26 cellular contexts compared by ENCODE assay signal in genomic region chr18:31429623-31430022, GRCh38. TPM values are rescaled to one million over a fixed set of nuclear protein-coding genes. Genes with fewer than 3 reads are reported as not detected.
DNase-seq lines count a peak whose midpoint lies in the region; ATAC-seq, FAIRE-seq and TF ChIP-seq lines count a peak whose summit lies in the region.
"Had no signal": no experiment of that assay in that cellular context is flagged by ENCODE, and none has a peak within 500 bp of the region (broad histone marks: within the 10 kb centered on the region; RNA-seq: fewer than 3 reads in every experiment).

No MANE protein-coding gene starts in this region.

- dilution Hi-C loops in keratinocyte (cut with MboI; ENCODE audit: extremely low pct_ligation_motif_present, low sequenced_read_pairs): no loop called here

- H3K9me3 ChIP-seq in keratinocyte (ENCODE audit: control insufficient read depth, low read depth, low read length): no peaks in the 10 kb centered on the region
- H3K9me3 ChIP-seq: HAP-1, sigmoid colon, testis had no signal

- H3K4me1 ChIP-seq in keratinocyte (ENCODE audit: control insufficient read depth, extremely low read depth, insufficient read depth, low read length): peaks cover 55% of the 10 kb centered on the region
- H3K4me1 ChIP-seq: HAP-1, sigmoid colon, testis had no signal

- no peaks in the 10 kb centered on the region for H3K9me1 ChIP-seq in keratinocyte (ENCODE audit: control insufficient read depth, extremely low read depth, insufficient read depth, low read length)

- H3K4me3 ChIP-seq in bronchial epithelial cell (ENCODE audit: low read depth, low read length) (no peak overlapping the region), keratinocyte (ENCODE audit: control insufficient read depth in 2 of 3, extremely low read depth in 1 of 3, insufficient read depth in 2 of 3, low read depth in 1 of 3, low read length in 3 of 3) (peak overlapping the region in 2 of 3 experiments; percentile 11 to 25)
- H3K4me3 ChIP-seq: GM12878, HAP-1, sigmoid colon, testis had no signal

- FAIRE-seq in bronchial epithelial cell (lab: Jason Lieb, UNC) (no peak), keratinocyte (lab: Jason Lieb, UNC) (peak; percentile 95)
- FAIRE-seq: endothelial cell of umbilical vein, GM12878, GM19239 had no signal

- no peaks in the 10 kb centered on the region for H4K20me1 ChIP-seq in keratinocyte (ENCODE audit: control insufficient read depth, extremely low read depth, insufficient read depth, low read length)

- H3K27me3 ChIP-seq in bronchial epithelial cell (ENCODE audit: control insufficient read depth, insufficient read depth, low read length) (no peaks in the 10 kb centered on the region), keratinocyte (ENCODE audit: control insufficient read depth, extremely low read depth, insufficient read depth, low read length) (no peaks in the 10 kb centered on the region)
- H3K27me3 ChIP-seq: sigmoid colon, testis had no signal

- peak overlapping the region; percentile 79 for H3K27ac ChIP-seq in keratinocyte (ENCODE audit: control insufficient read depth, insufficient read depth, low read length)
- H3K27ac ChIP-seq: C4-2B, sigmoid colon, testis, VCaP had no signal

- H3K4me2 ChIP-seq in keratinocyte (ENCODE audit: control insufficient read depth, extremely low read depth, insufficient read depth, low read depth, low read length): peak overlapping the region; percentile 73

- no peak for TF ChIP-seq CTCF in bronchial epithelial cell (IDR thresholded peaks at IDR 0.05; ENCODE audit: insufficient read depth, low read length, severe bottlenecking)
- TF ChIP-seq CTCF in keratinocyte (optimal IDR thresholded peaks at IDR 0.05 in 1 of 3, IDR thresholded peaks at IDR 0.05 in 1 of 3, conservative IDR thresholded peaks at IDR 0.05 in 1 of 3; ENCODE audit: extremely low read depth in 1 of 3, insufficient read depth in 2 of 3, low read length in 3 of 3): no peak

- DNase-seq in COLO829 (ENCODE audit: low spot score): peak; percentile 13
- peak; percentile 14 for DNase-seq in HT-29 (ENCODE audit: low spot score)
- DNase-seq in bronchial epithelial cell (ENCODE audit: low read depth): peak; percentile 83
- no peak for DNase-seq in keratinocyte (ENCODE audit: low read depth, low spot score)
- no peak for DNase-seq in NCI-H1417 (lab: John Stamatoyannopoulos, UW)
- no peak for DNase-seq in stimulated activated CD4-positive, alpha-beta T cell treated with anti-CD3 and anti-CD28 coated beads, Interleukin-15, amount 100 ng/mL, for 24 hours
- DNase-seq in GM03348 (ENCODE audit: low spot score): no peak
- DNase-seq: activated CD4-positive, alpha-beta T cell treated with anti-CD3 and anti-CD28 coated beads, Interleukin-2, amount 50 U/mL, for 4 hours; activated CD8-positive, alpha-beta memory T cell treated with anti-CD3 and anti-CD28 coated beads, Interleukin-2, amount 50 U/mL, for 48 hours; activated effector memory CD4-positive, alpha-beta T cell treated with anti-CD3 and anti-CD28 coated beads, Interleukin-2, amount 50 U/mL, for 16 hours; DMS 273 treated with DMSO at 0.1 percent for 48 hours; foreskin fibroblast; hippocampal formation; left cardiac atrium; NCI-H774; nephron progenitor cell; sigmoid colon; testis had no signal

- peak overlapping the region; percentile 26 for H3K9ac ChIP-seq in keratinocyte (ENCODE audit: control insufficient read depth, extremely low read depth, insufficient read depth, low read length)

- no peaks in the 10 kb centered on the region for H3K36me3 ChIP-seq in bronchial epithelial cell (ENCODE audit: control insufficient read depth, insufficient read depth, low read length)
- H3K36me3 ChIP-seq in keratinocyte (ENCODE audit: control insufficient read depth in 2 of 2, extremely low read depth in 1 of 2, insufficient read depth in 2 of 2, low read length in 2 of 2): no peaks in the 10 kb centered on the region
- H3K36me3 ChIP-seq: HAP-1, sigmoid colon had no signal

- H3K79me2 ChIP-seq in keratinocyte (ENCODE audit: control insufficient read depth, insufficient read depth, low read length): no peaks in the 10 kb centered on the region

- peak overlapping the region; percentile 90 for H2AFZ ChIP-seq in keratinocyte (ENCODE audit: control insufficient read depth, low read length)

- ATAC-seq in GM19397 (IDR thresholded peaks at IDR 0.05; ENCODE audit: unreplicated experiment): no peak
- ATAC-seq: GM12878 had no signal

RNA-seq across cellular contexts. Expression of gene DSG3, which starts 17.9 kb away (rescaled TPM):
- 0.03 TPM in 1 of 2 replicates, not detected in the other for total RNA-seq in HT-29 (2014; rRNA removed; shearing (Covaris generic))
- 271 and 688 TPM in 2 replicates for total RNA-seq in bronchial epithelial cell
- 172 to 488 TPM (median 259 TPM) in 3 replicates for polyA plus RNA-seq in keratinocyte
- 288 TPM for polyA plus RNA-seq in keratinocyte (2011; ENCODE audit: low read depth)
- polyA plus RNA-seq in keratinocyte (2011; cell fraction: cytosol; rRNA removed): 59.0 and 114 TPM in 2 replicates
- 495 and 579 TPM in 2 replicates for polyA plus RNA-seq in keratinocyte (2011; cell fraction: nucleus; rRNA removed)
- 132 and 436 TPM in 2 replicates for polyA plus RNA-seq in keratinocyte (2012; ENCODE audit: low replicate concordance)
- polyA minus RNA-seq in keratinocyte: 95.0 to 692 TPM (median 426 TPM) in 3 replicates
- polyA minus RNA-seq in keratinocyte (2011; cell fraction: cytosol; rRNA and poly(A)+ RNA removed): 153 TPM
- polyA minus RNA-seq in keratinocyte (2011; cell fraction: nucleus; rRNA and poly(A)+ RNA removed): 734 and 1,189 TPM in 2 replicates
- total RNA-seq: left cardiac atrium, posterior vena cava, sigmoid colon had no signal
- polyA plus RNA-seq: endothelial cell of umbilical vein had no signal

RNA-seq across cellular contexts. Expression of gene DSG4, which starts 53.0 kb away (rescaled TPM):
- total RNA-seq in HT-29 (2014; rRNA removed; shearing (Covaris generic)): 0.03 and 0.38 TPM in 2 replicates
- total RNA-seq in bronchial epithelial cell: under 0.01 TPM in 1 of 2 replicates, not detected in the other
- 0.18 to 0.50 TPM (median 0.19 TPM) in 3 replicates for polyA plus RNA-seq in keratinocyte
- 1.3 TPM for polyA plus RNA-seq in keratinocyte (2011; ENCODE audit: low read depth)
- polyA plus RNA-seq in keratinocyte (2011; cell fraction: cytosol; rRNA removed): 0.06 and 0.12 TPM in 2 replicates
- polyA plus RNA-seq in keratinocyte (2011; cell fraction: nucleus; rRNA removed): 0.63 and 1.0 TPM in 2 replicates
- polyA plus RNA-seq in keratinocyte (2012; ENCODE audit: low replicate concordance): 0.30 and 0.48 TPM in 2 replicates
- 0.42 to 0.66 TPM (median 0.59 TPM) in 3 replicates for polyA minus RNA-seq in keratinocyte
- not detected for polyA minus RNA-seq in keratinocyte (2011; cell fraction: cytosol; rRNA and poly(A)+ RNA removed)
- polyA minus RNA-seq in keratinocyte (2011; cell fraction: nucleus; rRNA and poly(A)+ RNA removed): 1.6 and 2.0 TPM in 2 replicates
- total RNA-seq: endothelial cell of umbilical vein, left cardiac atrium, posterior vena cava, sigmoid colon had no signal
- polyA plus RNA-seq: endothelial cell of umbilical vein had no signal

Comparison
In these comparisons a context has a peak if more than half of its experiments do, and no peak if none do; other contexts are left out.
1. DNase-seq: peak in COLO829 (single experiment), HT-29 (single experiment) and bronchial epithelial cell (single experiment); none in keratinocyte (single experiment), NCI-H1417 (0 of 3), stimulated activated CD4-positive, alpha-beta T cell treated with anti-CD3 and anti-CD28 coated beads, Interleukin-15, amount 100 ng/mL, for 24 hours (single experiment) and GM03348 (single experiment).
2. RNA of gene DSG3, which starts 17.9 kb away (total RNA-seq): 271 to 688 TPM in bronchial epithelial cell; 0.03 TPM in HT-29; every median in the first group is over 100 times any median in the second.